In genomic region chr17:7322520-7323194, GRCh38 we compare ENCODE assay signal across 30 cellular contexts. TPM values are rescaled to one million over a fixed set of nuclear protein-coding genes. Genes with fewer than 3 reads are reported as not detected.
"Had no signal": no experiment of that assay in that cellular context is flagged by ENCODE, and none has a peak within 500 bp of the region (broad histone marks: within the 10 kb centered on the region; RNA-seq: fewer than 3 reads in every experiment).

No MANE protein-coding gene starts in this region.

- H3K9me3 Mint-ChIP-seq: activated naive CD4-positive, alpha-beta T cell treated with anti-CD3 and anti-CD28 coated beads for 36 hours; activated naive CD8-positive, alpha-beta T cell treated with anti-CD3 and anti-CD28 coated beads, Interleukin-2, amount 10 ng/mL, durations not matched to agents 7 days and 5 days; brain; effector memory CD8-positive, alpha-beta T cell; natural killer cell; neural progenitor cell; stimulated activated effector memory CD8-positive, alpha-beta T cell treated with anti-CD3 and anti-CD28 coated beads, Interleukin-12 subunit alpha, Interleukin-12 subunit beta, amount 100 ng/mL, for 72 hours; stimulated activated naive CD8-positive, alpha-beta T cell treated with anti-CD3 and anti-CD28 coated beads, Interleukin-15, Interleukin-2, amounts not matched to agents 100 ng/mL and 50 ng/mL, for 24 hours had no signal

- DNase-seq: activated CD4-positive, alpha-beta T cell treated with anti-CD3 and anti-CD28 coated beads for 1 hour; activated CD8-positive, alpha-beta memory T cell treated with anti-CD3 and anti-CD28 coated beads, Interleukin-2, amount 10 ng/mL, durations not matched to agents 7 days and 5 days; activated CD8-positive, alpha-beta T cell treated with anti-CD3 and anti-CD28 coated beads, Interleukin-2, amount 10 ng/mL, durations not matched to agents 7 days and 5 days; activated effector memory CD4-positive, alpha-beta T cell treated with Interleukin-2 at 50 U/mL for 16 hours; activated naive CD4-positive, alpha-beta T cell treated with anti-CD3 and anti-CD28 coated beads for 36 hours; activated naive CD8-positive, alpha-beta T cell treated with anti-CD3 and anti-CD28 coated beads, Interleukin-2, amount 10 ng/mL, durations not matched to agents 7 days and 5 days; caudate nucleus; cortex of kidney; effector memory CD8-positive, alpha-beta T cell; erythroblast; heart left ventricle; hypothalamus; lower lobe of right lung; mesenchymal stem cell; natural killer cell; posterior cingulate gyrus; small intestine; stimulated activated CD4-positive, alpha-beta T cell treated with anti-CD3 and anti-CD28 coated beads, Interleukin-4, amount 100 ng/mL, for 24 hours; T-helper 17 cell; T1000; trophoblast cell; WERI-Rb-1 had no signal

- H3K27ac Mint-ChIP-seq: activated CD8-positive, alpha-beta memory T cell treated with anti-CD3 and anti-CD28 coated beads, Interleukin-2, amount 10 ng/mL, durations not matched to agents 7 days and 5 days; activated CD8-positive, alpha-beta T cell treated with anti-CD3 and anti-CD28 coated beads, Interleukin-2, amount 10 ng/mL, durations not matched to agents 7 days and 5 days; brain; natural killer cell; neural progenitor cell; stimulated activated effector memory CD8-positive, alpha-beta T cell treated with anti-CD3 and anti-CD28 coated beads, Interleukin-12 subunit alpha, Interleukin-12 subunit beta, amount 100 ng/mL, for 72 hours; stimulated activated naive CD8-positive, alpha-beta T cell treated with anti-CD3 and anti-CD28 coated beads, Interleukin-15, Interleukin-2, amounts not matched to agents 100 ng/mL and 50 ng/mL, for 24 hours had no signal

- H3K36me3 Mint-ChIP-seq: natural killer cell had no signal

- H3K4me3 Mint-ChIP-seq: activated CD8-positive, alpha-beta memory T cell treated with anti-CD3 and anti-CD28 coated beads, Interleukin-2, amount 10 ng/mL, durations not matched to agents 7 days and 5 days; activated CD8-positive, alpha-beta T cell treated with anti-CD3 and anti-CD28 coated beads, Interleukin-2, amount 10 ng/mL, durations not matched to agents 7 days and 5 days; activated naive CD4-positive, alpha-beta T cell treated with anti-CD3 and anti-CD28 coated beads for 36 hours; activated naive CD8-positive, alpha-beta T cell treated with anti-CD3 and anti-CD28 coated beads, Interleukin-2, amount 10 ng/mL, durations not matched to agents 7 days and 5 days; brain; effector memory CD8-positive, alpha-beta T cell; natural killer cell; neural progenitor cell; stimulated activated effector memory CD8-positive, alpha-beta T cell treated with anti-CD3 and anti-CD28 coated beads, Interleukin-12 subunit alpha, Interleukin-12 subunit beta, amount 100 ng/mL, for 72 hours; stimulated activated naive CD8-positive, alpha-beta T cell treated with anti-CD3 and anti-CD28 coated beads, Interleukin-15, Interleukin-2, amounts not matched to agents 100 ng/mL and 50 ng/mL, for 24 hours; T-helper 17 cell had no signal

- FAIRE-seq: small intestine, urothelium cell line had no signal

- H3K27me3 Mint-ChIP-seq: activated CD8-positive, alpha-beta memory T cell treated with anti-CD3 and anti-CD28 coated beads, Interleukin-2, amount 10 ng/mL, durations not matched to agents 7 days and 5 days; activated naive CD8-positive, alpha-beta T cell treated with anti-CD3 and anti-CD28 coated beads, Interleukin-2, amount 10 ng/mL, durations not matched to agents 7 days and 5 days; effector memory CD8-positive, alpha-beta T cell; stimulated activated naive CD8-positive, alpha-beta T cell treated with anti-CD3 and anti-CD28 coated beads, Interleukin-15, Interleukin-2, amounts not matched to agents 100 ng/mL and 50 ng/mL, for 24 hours; T-helper 17 cell had no signal

RNA-seq across cellular contexts. Expression of gene YBX2, which starts 28.2 kb away (rescaled TPM):
- total RNA-seq: ascending aorta, mononuclear cell, T-helper 17 cell, thoracic aorta had no signal
